19 cellular contexts compared by ENCODE assay signal in genomic region chr6:156449128-156449527, GRCh38.
DNase-seq lines count a peak whose midpoint lies in the region; TF ChIP-seq lines count a peak whose summit lies in the region.
"Had no signal": no experiment of that assay in that cellular context is flagged by ENCODE, and none has a peak within 500 bp of the region (broad histone marks: within the 10 kb centered on the region; RNA-seq: fewer than 3 reads in every experiment).

No MANE protein-coding gene starts in this region.

- H3K27me3 ChIP-seq in prostate gland (replicated peaks; ENCODE audit: insufficient read depth) = no peaks in the 10 kb centered on the region
- H3K27me3 ChIP-seq: BLaER1 treated with 17β-estradiol and CSF1 and Interleukin-3, amounts not matched to agents 10 nM and 100 nM; dorsolateral prefrontal cortex had no signal

- 26% methylated on average over 4 of the region's 4 CpGs for WGBS in prostate gland

- H3K9me3 ChIP-seq in prostate gland = no peaks in the 10 kb centered on the region

- DNase-seq in DMS79 treated with DMSO at 0.1 percent for 48 hours (lab: John Stamatoyannopoulos, UW) (peak; percentile 19), DMS79 (lab: John Stamatoyannopoulos, UW) (no peak), NCI-H2107 (lab: John Stamatoyannopoulos, UW) (peak; percentile 15), cerebellar cortex (ENCODE audit: low spot score) (peak; percentile 95), prostate gland (ENCODE audit: low spot score) (peak; percentile 60), COLO668 (lab: John Stamatoyannopoulos, UW; ENCODE audit: unreplicated experiment) (no peak), NCI-H510A (lab: John Stamatoyannopoulos, UW) (no peak), NCI-H2227 (lab: John Stamatoyannopoulos, UW; ENCODE audit: unreplicated experiment) (no peak)
- DNase-seq: 8988T; activated CD4-positive, alpha-beta T cell treated with anti-CD3 and anti-CD28 coated beads, Interleukin-2, amount 50 U/mL, for 1 hour; activated naive CD4-positive, alpha-beta T cell treated with anti-CD3 and anti-CD28 coated beads for 36 hours; DMS53; GOT3; PC-9; stimulated activated CD4-positive, alpha-beta T cell treated with anti-CD3 and anti-CD28 coated beads, Interleukin-15, amount 100 ng/mL, for 24 hours; stimulated activated naive CD4-positive, alpha-beta T cell; trophoblast cell had no signal

- peak in 2 of 4 experiments; percentile 40 to 42 for TF ChIP-seq CTCF in prostate gland (IDR thresholded peaks at IDR 0.05)

- no peaks in the 10 kb centered on the region for H3K36me3 ChIP-seq in prostate gland
- H3K36me3 ChIP-seq: BLaER1 treated with 17β-estradiol and CSF1 and Interleukin-3, amounts not matched to agents 10 nM and 100 nM had no signal

- no peaks in the 10 kb centered on the region for H3K4me1 ChIP-seq in prostate gland (replicated peaks)

- TF ChIP-seq POLR2A in prostate gland (IDR thresholded peaks at IDR 0.05) = no peak

- intact Hi-C loops in prostate gland (cut with DNase I) = no loop called here

- H3K27ac ChIP-seq in prostate gland = no peak overlapping the region
- H3K27ac ChIP-seq: BLaER1 treated with 17β-estradiol and CSF1 and Interleukin-3, amounts not matched to agents 10 nM and 100 nM; PC-9 had no signal

- H3K4me3 ChIP-seq in prostate gland = no peak overlapping the region
- H3K4me3 ChIP-seq: BLaER1 treated with 17β-estradiol and CSF1 and Interleukin-3, amounts not matched to agents 10 nM and 100 nM; dorsolateral prefrontal cortex; PC-9 had no signal

Comparison
In these comparisons a context has a peak if more than half of its experiments do, and no peak if none do; other contexts are left out.
1. DNase-seq: peak in DMS79 treated with DMSO at 0.1 percent for 48 hours (single experiment), NCI-H2107 (single experiment), cerebellar cortex (single experiment) and prostate gland (single experiment); none in DMS79 (single experiment), COLO668 (single experiment), NCI-H510A (single experiment) and NCI-H2227 (single experiment).